20 cellular contexts compared by ENCODE assay signal in genomic region chr6:20572288-20572687, GRCh38.
"Had no signal": no experiment of that assay in that cellular context is flagged by ENCODE, and none has a peak within 500 bp of the region (broad histone marks: within the 10 kb centered on the region; RNA-seq: fewer than 3 reads in every experiment).

No MANE protein-coding gene starts in this region.

- H3K4me3 Mint-ChIP-seq: activated CD4-positive, alpha-beta T cell treated with anti-CD3 and anti-CD28 coated beads, Interleukin-2, amount 10 ng/mL, durations not matched to agents 7 days and 5 days; activated CD8-positive, alpha-beta T cell treated with anti-CD3 and anti-CD28 coated beads, Interleukin-2, amount 10 ng/mL, durations not matched to agents 7 days and 5 days; activated naive CD4-positive, alpha-beta T cell treated with anti-CD3 and anti-CD28 coated beads, Interleukin-2, amount 50 U/mL, for 24 hours; dendritic cell treated with granulocyte-macrophage colony-stimulating factor and Interleukin-4, amounts not matched to agents 40 ng/mL and 50 ng/mL, for 4 days; immature natural killer cell; neural progenitor cell had no signal

- H2AFZ ChIP-seq: neural progenitor cell had no signal

- H3K9ac ChIP-seq: neural progenitor cell had no signal

- H3K9me3 Mint-ChIP-seq: activated CD4-positive, alpha-beta T cell treated with anti-CD3 and anti-CD28 coated beads, Interleukin-2, amount 10 ng/mL, durations not matched to agents 7 days and 5 days; activated naive CD4-positive, alpha-beta T cell treated with anti-CD3 and anti-CD28 coated beads, Interleukin-2, amount 50 U/mL, for 24 hours; dendritic cell treated with granulocyte-macrophage colony-stimulating factor and Interleukin-4, amounts not matched to agents 40 ng/mL and 50 ng/mL, for 4 days; immature natural killer cell had no signal

- H3K9me3 ChIP-seq: body of pancreas, prostate gland, spleen, upper lobe of right lung had no signal

- H3K27ac ChIP-seq: body of pancreas, foreskin keratinocyte, neural progenitor cell, prostate gland, upper lobe of right lung had no signal

- H3K27me3 Mint-ChIP-seq: activated CD4-positive, alpha-beta T cell treated with anti-CD3 and anti-CD28 coated beads, Interleukin-2, amount 10 ng/mL, durations not matched to agents 7 days and 5 days; activated naive CD4-positive, alpha-beta T cell treated with anti-CD3 and anti-CD28 coated beads, Interleukin-2, amount 50 U/mL, for 24 hours; dendritic cell treated with granulocyte-macrophage colony-stimulating factor and Interleukin-4, amounts not matched to agents 40 ng/mL and 50 ng/mL, for 4 days had no signal

- H3K4me2 ChIP-seq: neural progenitor cell had no signal

- H3K4me1 ChIP-seq: neural progenitor cell, prostate gland had no signal

- H3K27ac Mint-ChIP-seq: activated CD4-positive, alpha-beta T cell treated with anti-CD3 and anti-CD28 coated beads, Interleukin-2, amount 10 ng/mL, durations not matched to agents 7 days and 5 days; activated CD8-positive, alpha-beta T cell treated with anti-CD3 and anti-CD28 coated beads, Interleukin-2, amount 10 ng/mL, durations not matched to agents 7 days and 5 days; activated naive CD4-positive, alpha-beta T cell treated with anti-CD3 and anti-CD28 coated beads, Interleukin-2, amount 50 U/mL, for 24 hours; dendritic cell treated with granulocyte-macrophage colony-stimulating factor and Interleukin-4, amounts not matched to agents 40 ng/mL and 50 ng/mL, for 4 days; immature natural killer cell; neural progenitor cell had no signal

- H3K36me3 ChIP-seq: neural progenitor cell, prostate gland had no signal

- H3K4me3 ChIP-seq: body of pancreas, neural progenitor cell, prostate gland, spleen, upper lobe of right lung had no signal

- H3K27me3 ChIP-seq: body of pancreas, foreskin keratinocyte, neural progenitor cell, spleen, upper lobe of right lung had no signal

- DNase-seq: activated CD4-positive, alpha-beta T cell treated with anti-CD3 and anti-CD28 coated beads, Interleukin-2, amount 10 ng/mL, durations not matched to agents 7 days and 5 days; activated CD4-positive, CD25-positive, alpha-beta regulatory T cell treated with anti-CD3 and anti-CD28 coated beads, Interleukin-2, amount 50 U/mL, for 72 hours; activated CD8-positive, alpha-beta T cell treated with anti-CD3 and anti-CD28 coated beads, Interleukin-2, amount 10 ng/mL, durations not matched to agents 7 days and 5 days; activated gamma-delta T cell treated with Interleukin-2 at 50 U/mL for 16 hours; activated T-cell treated with anti-CD3 and anti-CD28 coated beads, Interleukin-2, amount 50 U/mL, for 1 hour; anterior cingulate cortex; effector CD8-positive, alpha-beta T cell; immature natural killer cell; kidney glomerular epithelial cell; left ventricle myocardium superior; spleen; stimulated activated CD4-positive, alpha-beta T cell treated with anti-CD3 and anti-CD28 coated beads, Interleukin-4, amount 100 ng/mL, for 1 hour; stimulated activated naive CD4-positive, alpha-beta T cell; upper lobe of right lung had no signal
